Comparison of ENCODE assay signal across 23 cellular contexts in genomic region chr15:57160823-57161560, GRCh38.
DNase-seq lines count a peak whose midpoint lies in the region; ATAC-seq, FAIRE-seq and TF ChIP-seq lines count a peak whose summit lies in the region.
"Had no signal": no experiment of that assay in that cellular context is flagged by ENCODE, and none has a peak within 500 bp of the region (broad histone marks: within the 10 kb centered on the region; RNA-seq: fewer than 3 reads in every experiment).

No MANE protein-coding gene starts in this region.

- ATAC-seq in activated T-cell treated with anti-CD3 and anti-CD28 coated beads, Interleukin-2, amount 50 U/mL, for 4 hours = no peak
- ATAC-seq in natural killer cell treated with Interleukin-12 subunit alpha and Interleukin-12 subunit beta and Interleukin-15 and Interleukin-18, amount 100 ng/mL, for 72 hours = no peak
- ATAC-seq: activated CD8-positive, alpha-beta T cell treated with anti-CD3 and anti-CD28 coated beads, Interleukin-2, amount 10 ng/mL, durations not matched to agents 7 days and 5 days; activated T-cell treated with anti-CD3 and anti-CD28 coated beads, Interleukin-2, amount 50 U/mL, for 72 hours; esophagus mucosa; HepG2; naive thymus-derived CD4-positive, alpha-beta T cell had no signal

- H3K4me3 ChIP-seq in SK-N-MC (no peak overlapping the region), fibroblast of mammary gland (ENCODE audit: control insufficient read depth, low read depth, low read length) (no peak overlapping the region), Peyer's patch (no peak overlapping the region)
- H3K4me3 ChIP-seq: breast epithelium, dorsolateral prefrontal cortex had no signal

- H3K27me3 ChIP-seq in Peyer's patch = no peaks in the 10 kb centered on the region
- H3K27me3 ChIP-seq: breast epithelium, dorsolateral prefrontal cortex had no signal

- no peaks in the 10 kb centered on the region for H3K4me1 ChIP-seq in Peyer's patch

- FAIRE-seq in H54 (lab: Jason Lieb, UNC) = no peak
- FAIRE-seq: HepG2, keratinocyte had no signal

- peaks cover 2% of the 10 kb centered on the region for H3K4me1 Mint-ChIP-seq in activated T-cell treated with anti-CD3 and anti-CD28 coated beads, Interleukin-2, amount 50 U/mL, for 4 hours (ENCODE audit: low read depth)
- peaks cover 7 to 8% of the 10 kb centered on the region in 2 donors for H3K4me1 Mint-ChIP-seq in natural killer cell treated with Interleukin-12 subunit alpha and Interleukin-12 subunit beta and Interleukin-15 and Interleukin-18, amount 100 ng/mL, for 72 hours (ENCODE audit: low read depth in 2 of 2)

- no peak overlapping the region for H3K9ac ChIP-seq in SK-N-MC (ENCODE audit: insufficient read length)

- no peak overlapping the region for H3K27ac Mint-ChIP-seq in natural killer cell treated with Interleukin-12 subunit alpha and Interleukin-12 subunit beta and Interleukin-15 and Interleukin-18, amount 100 ng/mL, for 72 hours
- H3K27ac Mint-ChIP-seq: activated CD8-positive, alpha-beta T cell treated with anti-CD3 and anti-CD28 coated beads, Interleukin-2, amount 10 ng/mL, durations not matched to agents 7 days and 5 days; activated naive CD8-positive, alpha-beta T cell treated with anti-CD3 and anti-CD28 coated beads for 36 hours; activated T-cell treated with anti-CD3 and anti-CD28 coated beads, Interleukin-2, amount 50 U/mL, for 72 hours had no signal

- H3K27me3 Mint-ChIP-seq in activated T-cell treated with anti-CD3 and anti-CD28 coated beads, Interleukin-2, amount 50 U/mL, for 4 hours (ENCODE audit: low read depth) = no peaks in the 10 kb centered on the region
- no peaks in the 10 kb centered on the region for H3K27me3 Mint-ChIP-seq in natural killer cell treated with Interleukin-12 subunit alpha and Interleukin-12 subunit beta and Interleukin-15 and Interleukin-18, amount 100 ng/mL, for 72 hours
- H3K27me3 Mint-ChIP-seq: activated naive CD8-positive, alpha-beta T cell treated with anti-CD3 and anti-CD28 coated beads for 36 hours; naive thymus-derived CD4-positive, alpha-beta T cell had no signal

- no peaks in the 10 kb centered on the region for H3K9me3 ChIP-seq in SK-N-MC (ENCODE audit: low read depth, low read length)
- no peaks in the 10 kb centered on the region for H3K9me3 ChIP-seq in Peyer's patch
- H3K9me3 ChIP-seq: breast epithelium had no signal

- peak; percentile 5 for DNase-seq in H54 (ENCODE audit: insufficient read length, low spot score)
- no peak for DNase-seq in SK-N-MC (ENCODE audit: low read depth, low spot score)
- peak; percentile 64 for DNase-seq in fibroblast of mammary gland (ENCODE audit: low read depth)
- DNase-seq in activated T-cell treated with anti-CD3 and anti-CD28 coated beads, Interleukin-2, amount 50 U/mL, for 4 hours = no peak
- DNase-seq in dedifferentiated amniotic fluid mesenchymal stem cell (ENCODE audit: extremely low spot score) = no peak
- DNase-seq in natural killer cell treated with Interleukin-12 subunit alpha and Interleukin-12 subunit beta and Interleukin-15 and Interleukin-18, amount 100 ng/mL, for 72 hours (ENCODE audit: low spot score) = no peak
- no peak for DNase-seq in Peyer's patch
- DNase-seq: activated CD8-positive, alpha-beta T cell treated with anti-CD3 and anti-CD28 coated beads, Interleukin-2, amount 10 ng/mL, durations not matched to agents 7 days and 5 days; activated naive CD8-positive, alpha-beta T cell treated with anti-CD3 and anti-CD28 coated beads for 36 hours; activated T-cell treated with anti-CD3 and anti-CD28 coated beads, Interleukin-2, amount 50 U/mL, for 72 hours; DMS 273 treated with DMSO at 0.1 percent for 48 hours; dorsolateral prefrontal cortex; naive thymus-derived CD4-positive, alpha-beta T cell; NCI-H1694 treated with DMSO at 0.1 percent for 48 hours; NCI-H2227 treated with DMSO at 0.1 percent for 48 hours; posterior cingulate gyrus; stimulated activated CD8-positive, alpha-beta memory T cell treated with anti-CD3 and anti-CD28 coated beads, Interleukin-4, amount 100 ng/mL, for 48 hours; WERI-Rb-1 had no signal

- no peak for TF ChIP-seq POLR2A in H54 (IDR thresholded peaks at IDR 0.05; ENCODE audit: low read depth, low read length)
- no peak for TF ChIP-seq POLR2A in Peyer's patch (IDR thresholded peaks at IDR 0.05)

- peaks cover 14% of the 10 kb centered on the region for H3K36me3 Mint-ChIP-seq in activated T-cell treated with anti-CD3 and anti-CD28 coated beads, Interleukin-2, amount 50 U/mL, for 4 hours (ENCODE audit: insufficient read depth)
- H3K36me3 Mint-ChIP-seq in natural killer cell treated with Interleukin-12 subunit alpha and Interleukin-12 subunit beta and Interleukin-15 and Interleukin-18, amount 100 ng/mL, for 72 hours = no peaks in the 10 kb centered on the region

- H3K9me3 Mint-ChIP-seq in activated T-cell treated with anti-CD3 and anti-CD28 coated beads, Interleukin-2, amount 50 U/mL, for 4 hours = no peaks in the 10 kb centered on the region
- no peaks in the 10 kb centered on the region for H3K9me3 Mint-ChIP-seq in natural killer cell treated with Interleukin-12 subunit alpha and Interleukin-12 subunit beta and Interleukin-15 and Interleukin-18, amount 100 ng/mL, for 72 hours
- H3K9me3 Mint-ChIP-seq: activated naive CD8-positive, alpha-beta T cell treated with anti-CD3 and anti-CD28 coated beads for 36 hours; activated T-cell treated with anti-CD3 and anti-CD28 coated beads, Interleukin-2, amount 50 U/mL, for 72 hours; naive thymus-derived CD4-positive, alpha-beta T cell had no signal

- no peaks in the 10 kb centered on the region; the same call in 1 of the 2 replicates for H3K36me3 ChIP-seq in SK-N-MC (ENCODE audit: insufficient read depth, low read length)
- no peaks in the 10 kb centered on the region for H3K36me3 ChIP-seq in Peyer's patch
- H3K36me3 ChIP-seq: breast epithelium, WERI-Rb-1 had no signal

- H3K4me3 Mint-ChIP-seq in activated T-cell treated with anti-CD3 and anti-CD28 coated beads, Interleukin-2, amount 50 U/mL, for 4 hours = no peak overlapping the region
- no peak overlapping the region for H3K4me3 Mint-ChIP-seq in natural killer cell treated with Interleukin-12 subunit alpha and Interleukin-12 subunit beta and Interleukin-15 and Interleukin-18, amount 100 ng/mL, for 72 hours
- H3K4me3 Mint-ChIP-seq: activated CD8-positive, alpha-beta T cell treated with anti-CD3 and anti-CD28 coated beads, Interleukin-2, amount 10 ng/mL, durations not matched to agents 7 days and 5 days; activated naive CD8-positive, alpha-beta T cell treated with anti-CD3 and anti-CD28 coated beads for 36 hours; activated T-cell treated with anti-CD3 and anti-CD28 coated beads, Interleukin-2, amount 50 U/mL, for 72 hours; naive thymus-derived CD4-positive, alpha-beta T cell had no signal

- TF ChIP-seq CTCF in fibroblast of mammary gland (conservative IDR thresholded peaks at IDR 0.05; ENCODE audit: control insufficient read depth, insufficient read depth, low read depth, low read length) (no peak), Peyer's patch (IDR thresholded peaks at IDR 0.05) (no peak)

- H3K27ac ChIP-seq in SK-N-MC (peak overlapping the region; percentile 9; the same call in 1 of the 2 replicates), Peyer's patch (no peak overlapping the region)
- H3K27ac ChIP-seq: breast epithelium, C4-2B, WERI-Rb-1 had no signal

Comparison
In these comparisons a context has a peak if more than half of its experiments do, and no peak if none do; other contexts are left out.
1. DNase-seq: peak in H54 (single experiment) and fibroblast of mammary gland (single experiment); none in SK-N-MC (single experiment), activated T-cell treated with anti-CD3 and anti-CD28 coated beads, Interleukin-2, amount 50 U/mL, for 4 hours (single experiment), dedifferentiated amniotic fluid mesenchymal stem cell (single experiment), natural killer cell treated with Interleukin-12 subunit alpha and Interleukin-12 subunit beta and Interleukin-15 and Interleukin-18, amount 100 ng/mL, for 72 hours (single experiment) and Peyer's patch (0 of 3).